In the genomic region with DNA sequence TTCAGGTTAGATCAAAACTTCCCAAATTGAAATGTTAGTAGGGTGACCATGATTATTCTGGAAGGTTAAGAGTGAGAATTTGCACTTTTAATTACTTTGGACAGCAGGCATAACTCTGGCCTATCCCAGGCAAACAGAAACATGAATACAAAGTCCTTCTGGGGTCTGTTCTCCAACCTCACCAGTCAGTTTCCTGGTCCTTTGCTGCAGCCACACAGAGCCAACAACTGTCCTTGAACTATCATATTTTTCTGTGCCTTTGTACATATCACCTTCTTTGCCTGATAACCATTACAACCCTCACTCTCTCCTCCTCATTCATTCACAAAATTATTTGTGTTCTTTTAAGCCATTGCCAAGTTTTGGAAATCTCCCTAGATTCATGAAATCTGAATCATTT, we compare ENCODE assay signal across 2 cellular contexts.
TF ChIP-seq lines count a peak whose summit lies in the region.

No MANE protein-coding gene starts in this region.

TF ChIP-seq in HepG2, 621 proteins besides CTCF, POLR2A, EP300 and RAD21 (continues in another document):
- TF ChIP-seq, protein P1, sequence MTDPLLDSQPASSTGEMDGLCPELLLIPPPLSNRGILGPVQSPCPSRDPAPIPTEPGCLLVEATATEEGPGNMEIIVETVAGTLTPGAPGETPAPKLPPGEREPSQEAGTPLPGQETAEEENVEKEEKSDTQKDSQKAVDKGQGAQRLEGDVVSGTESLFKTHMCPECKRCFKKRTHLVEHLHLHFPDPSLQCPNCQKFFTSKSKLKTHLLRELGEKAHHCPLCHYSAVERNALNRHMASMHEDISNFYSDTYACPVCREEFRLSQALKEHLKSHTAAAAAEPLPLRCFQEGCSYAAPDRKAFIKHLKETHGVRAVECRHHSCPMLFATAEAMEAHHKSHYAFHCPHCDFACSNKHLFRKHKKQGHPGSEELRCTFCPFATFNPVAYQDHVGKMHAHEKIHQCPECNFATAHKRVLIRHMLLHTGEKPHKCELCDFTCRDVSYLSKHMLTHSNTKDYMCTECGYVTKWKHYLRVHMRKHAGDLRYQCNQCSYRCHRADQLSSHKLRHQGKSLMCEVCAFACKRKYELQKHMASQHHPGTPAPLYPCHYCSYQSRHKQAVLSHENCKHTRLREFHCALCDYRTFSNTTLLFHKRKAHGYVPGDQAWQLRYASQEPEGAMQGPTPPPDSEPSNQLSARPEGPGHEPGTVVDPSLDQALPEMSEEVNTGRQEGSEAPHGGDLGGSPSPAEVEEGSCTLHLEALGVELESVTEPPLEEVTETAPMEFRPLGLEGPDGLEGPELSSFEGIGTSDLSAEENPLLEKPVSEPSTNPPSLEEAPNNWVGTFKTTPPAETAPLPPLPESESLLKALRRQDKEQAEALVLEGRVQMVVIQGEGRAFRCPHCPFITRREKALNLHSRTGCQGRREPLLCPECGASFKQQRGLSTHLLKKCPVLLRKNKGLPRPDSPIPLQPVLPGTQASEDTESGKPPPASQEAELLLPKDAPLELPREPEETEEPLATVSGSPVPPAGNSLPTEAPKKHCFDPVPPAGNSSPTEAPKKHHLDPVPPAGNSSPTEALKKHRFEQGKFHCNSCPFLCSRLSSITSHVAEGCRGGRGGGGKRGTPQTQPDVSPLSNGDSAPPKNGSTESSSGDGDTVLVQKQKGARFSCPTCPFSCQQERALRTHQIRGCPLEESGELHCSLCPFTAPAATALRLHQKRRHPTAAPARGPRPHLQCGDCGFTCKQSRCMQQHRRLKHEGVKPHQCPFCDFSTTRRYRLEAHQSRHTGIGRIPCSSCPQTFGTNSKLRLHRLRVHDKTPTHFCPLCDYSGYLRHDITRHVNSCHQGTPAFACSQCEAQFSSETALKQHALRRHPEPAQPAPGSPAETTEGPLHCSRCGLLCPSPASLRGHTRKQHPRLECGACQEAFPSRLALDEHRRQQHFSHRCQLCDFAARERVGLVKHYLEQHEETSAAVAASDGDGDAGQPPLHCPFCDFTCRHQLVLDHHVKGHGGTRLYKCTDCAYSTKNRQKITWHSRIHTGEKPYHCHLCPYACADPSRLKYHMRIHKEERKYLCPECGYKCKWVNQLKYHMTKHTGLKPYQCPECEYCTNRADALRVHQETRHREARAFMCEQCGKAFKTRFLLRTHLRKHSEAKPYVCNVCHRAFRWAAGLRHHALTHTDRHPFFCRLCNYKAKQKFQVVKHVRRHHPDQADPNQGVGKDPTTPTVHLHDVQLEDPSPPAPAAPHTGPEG (CRISPR knock-in tag; IDR thresholded peaks at IDR 0.05): no peak
- TF ChIP-seq ZMYM4 (CRISPR knock-in tag; IDR thresholded peaks at IDR 0.05) (0 out of 2 replicates have a peak, but pooled peaks have one; percentile 18), NR3C1 (CRISPR knock-in tag; IDR thresholded peaks at IDR 0.05) (no peak), ZNF274 (CRISPR knock-in tag; IDR thresholded peaks at IDR 0.05) (no peak), MLLT10 (CRISPR knock-in tag; IDR thresholded peaks at IDR 0.05) (no peak), ZNF121 (CRISPR knock-in tag; IDR thresholded peaks at IDR 0.05) (no peak), HNF4A (CRISPR knock-in tag; IDR thresholded peaks at IDR 0.05) (peak; percentile 50), SALL1 (CRISPR knock-in tag; IDR thresholded peaks at IDR 0.05) (peak; percentile 40; the same call in 1 of the 2 replicates)
- TF ChIP-seq, protein P2, sequence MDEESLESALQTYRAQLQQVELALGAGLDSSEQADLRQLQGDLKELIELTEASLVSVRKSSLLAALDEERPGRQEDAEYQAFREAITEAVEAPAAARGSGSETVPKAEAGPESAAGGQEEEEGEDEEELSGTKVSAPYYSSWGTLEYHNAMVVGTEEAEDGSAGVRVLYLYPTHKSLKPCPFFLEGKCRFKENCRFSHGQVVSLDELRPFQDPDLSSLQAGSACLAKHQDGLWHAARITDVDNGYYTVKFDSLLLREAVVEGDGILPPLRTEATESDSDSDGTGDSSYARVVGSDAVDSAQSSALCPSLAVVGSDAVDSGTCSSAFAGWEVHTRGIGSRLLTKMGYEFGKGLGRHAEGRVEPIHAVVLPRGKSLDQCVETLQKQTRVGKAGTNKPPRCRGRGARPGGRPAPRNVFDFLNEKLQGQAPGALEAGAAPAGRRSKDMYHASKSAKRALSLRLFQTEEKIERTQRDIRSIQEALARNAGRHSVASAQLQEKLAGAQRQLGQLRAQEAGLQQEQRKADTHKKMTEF (CRISPR knock-in tag; IDR thresholded peaks at IDR 0.05): no peak
- TF ChIP-seq, protein P3, sequence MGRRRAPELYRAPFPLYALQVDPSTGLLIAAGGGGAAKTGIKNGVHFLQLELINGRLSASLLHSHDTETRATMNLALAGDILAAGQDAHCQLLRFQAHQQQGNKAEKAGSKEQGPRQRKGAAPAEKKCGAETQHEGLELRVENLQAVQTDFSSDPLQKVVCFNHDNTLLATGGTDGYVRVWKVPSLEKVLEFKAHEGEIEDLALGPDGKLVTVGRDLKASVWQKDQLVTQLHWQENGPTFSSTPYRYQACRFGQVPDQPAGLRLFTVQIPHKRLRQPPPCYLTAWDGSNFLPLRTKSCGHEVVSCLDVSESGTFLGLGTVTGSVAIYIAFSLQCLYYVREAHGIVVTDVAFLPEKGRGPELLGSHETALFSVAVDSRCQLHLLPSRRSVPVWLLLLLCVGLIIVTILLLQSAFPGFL (CRISPR knock-in tag; IDR thresholded peaks at IDR 0.05): no peak
- TF ChIP-seq, protein P4, sequence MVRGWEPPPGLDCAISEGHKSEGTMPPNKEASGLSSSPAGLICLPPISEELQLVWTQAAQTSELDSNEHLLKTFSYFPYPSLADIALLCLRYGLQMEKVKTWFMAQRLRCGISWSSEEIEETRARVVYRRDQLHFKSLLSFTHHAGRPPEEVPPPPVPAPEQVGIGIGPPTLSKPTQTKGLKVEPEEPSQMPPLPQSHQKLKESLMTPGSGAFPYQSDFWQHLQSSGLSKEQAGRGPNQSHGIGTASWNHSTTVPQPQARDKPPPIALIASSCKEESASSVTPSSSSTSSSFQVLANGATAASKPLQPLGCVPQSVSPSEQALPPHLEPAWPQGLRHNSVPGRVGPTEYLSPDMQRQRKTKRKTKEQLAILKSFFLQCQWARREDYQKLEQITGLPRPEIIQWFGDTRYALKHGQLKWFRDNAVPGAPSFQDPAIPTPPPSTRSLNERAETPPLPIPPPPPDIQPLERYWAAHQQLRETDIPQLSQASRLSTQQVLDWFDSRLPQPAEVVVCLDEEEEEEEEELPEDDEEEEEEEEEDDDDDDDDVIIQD (CRISPR knock-in tag; IDR thresholded peaks at IDR 0.05; ENCODE audit: low read depth): no peak

TF ChIP-seq in liver, 16 proteins besides CTCF, POLR2A, EP300 and RAD21:
- no peak for TF ChIP-seq RXRA (IDR thresholded peaks at IDR 0.05)
- TF ChIP-seq, protein P5, sequence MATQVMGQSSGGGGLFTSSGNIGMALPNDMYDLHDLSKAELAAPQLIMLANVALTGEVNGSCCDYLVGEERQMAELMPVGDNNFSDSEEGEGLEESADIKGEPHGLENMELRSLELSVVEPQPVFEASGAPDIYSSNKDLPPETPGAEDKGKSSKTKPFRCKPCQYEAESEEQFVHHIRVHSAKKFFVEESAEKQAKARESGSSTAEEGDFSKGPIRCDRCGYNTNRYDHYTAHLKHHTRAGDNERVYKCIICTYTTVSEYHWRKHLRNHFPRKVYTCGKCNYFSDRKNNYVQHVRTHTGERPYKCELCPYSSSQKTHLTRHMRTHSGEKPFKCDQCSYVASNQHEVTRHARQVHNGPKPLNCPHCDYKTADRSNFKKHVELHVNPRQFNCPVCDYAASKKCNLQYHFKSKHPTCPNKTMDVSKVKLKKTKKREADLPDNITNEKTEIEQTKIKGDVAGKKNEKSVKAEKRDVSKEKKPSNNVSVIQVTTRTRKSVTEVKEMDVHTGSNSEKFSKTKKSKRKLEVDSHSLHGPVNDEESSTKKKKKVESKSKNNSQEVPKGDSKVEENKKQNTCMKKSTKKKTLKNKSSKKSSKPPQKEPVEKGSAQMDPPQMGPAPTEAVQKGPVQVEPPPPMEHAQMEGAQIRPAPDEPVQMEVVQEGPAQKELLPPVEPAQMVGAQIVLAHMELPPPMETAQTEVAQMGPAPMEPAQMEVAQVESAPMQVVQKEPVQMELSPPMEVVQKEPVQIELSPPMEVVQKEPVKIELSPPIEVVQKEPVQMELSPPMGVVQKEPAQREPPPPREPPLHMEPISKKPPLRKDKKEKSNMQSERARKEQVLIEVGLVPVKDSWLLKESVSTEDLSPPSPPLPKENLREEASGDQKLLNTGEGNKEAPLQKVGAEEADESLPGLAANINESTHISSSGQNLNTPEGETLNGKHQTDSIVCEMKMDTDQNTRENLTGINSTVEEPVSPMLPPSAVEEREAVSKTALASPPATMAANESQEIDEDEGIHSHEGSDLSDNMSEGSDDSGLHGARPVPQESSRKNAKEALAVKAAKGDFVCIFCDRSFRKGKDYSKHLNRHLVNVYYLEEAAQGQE (IDR thresholded peaks at IDR 0.05): peak; percentile 21
TF ChIP-seq in liver: peak in this region for 1.
